In genomic region chr16:11183035-11183812, GRCh38 we compare ENCODE assay signal across 1 cellular context.
A peak's percentile ranks its signal among the peaks of the same experiment; 100 is the strongest.
TF ChIP-seq lines count a peak whose summit lies in the region.

No MANE protein-coding gene starts in this region.

TF ChIP-seq in GM12878, 131 proteins besides CTCF, POLR2A, EP300 and RAD21 (continued from another document):
- TF ChIP-seq NKRF (conservative IDR thresholded peaks at IDR 0.05) (no peak), JUNB (IDR thresholded peaks at IDR 0.05) (peak; percentile 27; the same call in 1 of the 2 replicates), NBN (IDR thresholded peaks at IDR 0.05) (peak; percentile 90; the same call in 1 of the 2 replicates), ZSCAN29 (IDR thresholded peaks at IDR 0.05) (peak; percentile 52), STAT1 (conservative IDR thresholded peaks at IDR 0.05) (0 out of 2 replicates have a peak, but pooled peaks have one; percentile 21), EGR1 (IDR thresholded peaks at IDR 0.05; ENCODE audit: borderline replicate concordance in 1 of 2, low read depth in 2 of 2, low read length in 2 of 2) (peak in 1 of 2 experiments; percentile 23; a peak in 1 of 3 replicates)
